1 cellular context compared by ENCODE assay signal in genomic region chr15:41125063-41125669, GRCh38.
TF ChIP-seq lines count a peak whose summit lies in the region.

No MANE protein-coding gene starts in this region.

TF ChIP-seq in HepG2, 621 proteins besides CTCF, POLR2A, EP300 and RAD21 (continued from another document and continues in another):
- TF ChIP-seq, protein P1, sequence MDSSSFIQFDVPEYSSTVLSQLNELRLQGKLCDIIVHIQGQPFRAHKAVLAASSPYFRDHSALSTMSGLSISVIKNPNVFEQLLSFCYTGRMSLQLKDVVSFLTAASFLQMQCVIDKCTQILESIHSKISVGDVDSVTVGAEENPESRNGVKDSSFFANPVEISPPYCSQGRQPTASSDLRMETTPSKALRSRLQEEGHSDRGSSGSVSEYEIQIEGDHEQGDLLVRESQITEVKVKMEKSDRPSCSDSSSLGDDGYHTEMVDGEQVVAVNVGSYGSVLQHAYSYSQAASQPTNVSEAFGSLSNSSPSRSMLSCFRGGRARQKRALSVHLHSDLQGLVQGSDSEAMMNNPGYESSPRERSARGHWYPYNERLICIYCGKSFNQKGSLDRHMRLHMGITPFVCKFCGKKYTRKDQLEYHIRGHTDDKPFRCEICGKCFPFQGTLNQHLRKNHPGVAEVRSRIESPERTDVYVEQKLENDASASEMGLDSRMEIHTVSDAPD (CRISPR knock-in tag; IDR thresholded peaks at IDR 0.05): no peak
- TF ChIP-seq, protein P2, sequence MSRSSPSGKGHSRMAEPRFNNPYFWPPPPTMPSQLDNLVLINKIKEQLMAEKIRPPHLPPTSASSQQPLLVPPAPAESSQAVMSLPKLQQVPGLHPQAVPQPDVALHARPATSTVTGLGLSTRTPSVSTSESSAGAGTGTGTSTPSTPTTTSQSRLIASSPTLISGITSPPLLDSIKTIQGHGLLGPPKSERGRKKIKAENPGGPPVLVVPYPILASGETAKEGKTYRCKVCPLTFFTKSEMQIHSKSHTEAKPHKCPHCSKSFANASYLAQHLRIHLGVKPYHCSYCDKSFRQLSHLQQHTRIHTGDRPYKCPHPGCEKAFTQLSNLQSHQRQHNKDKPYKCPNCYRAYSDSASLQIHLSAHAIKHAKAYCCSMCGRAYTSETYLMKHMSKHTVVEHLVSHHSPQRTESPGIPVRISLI (CRISPR knock-in tag; IDR thresholded peaks at IDR 0.05; ENCODE audit: borderline replicate concordance): peak; percentile 82
- no peak for TF ChIP-seq ZNF724P (CRISPR knock-in tag; IDR thresholded peaks at IDR 0.05; ENCODE audit: borderline replicate concordance)
- TF ChIP-seq HNF4A (CRISPR knock-in tag; IDR thresholded peaks at IDR 0.05): 0 out of 2 replicates have a peak, but pooled peaks have one; percentile 27
- peak; percentile 84 for TF ChIP-seq PPARG (CRISPR knock-in tag; conservative IDR thresholded peaks at IDR 0.05)
- TF ChIP-seq ZNF207 (IDR thresholded peaks at IDR 0.05; ENCODE audit: borderline replicate concordance): no peak
- no peak for TF ChIP-seq XRCC5 (optimal IDR thresholded peaks at IDR 0.05; ENCODE audit: low read length)
- TF ChIP-seq TEAD2 (CRISPR knock-in tag; IDR thresholded peaks at IDR 0.05): no peak
- TF ChIP-seq SMAD9 (CRISPR knock-in tag; IDR thresholded peaks at IDR 0.05): no peak
- TF ChIP-seq ZNF607 (CRISPR knock-in tag; IDR thresholded peaks at IDR 0.05; ENCODE audit: borderline replicate concordance): 0 out of 2 replicates have a peak, but pooled peaks have one; percentile 17
- no peak for TF ChIP-seq PHF21A (CRISPR knock-in tag; IDR thresholded peaks at IDR 0.05)
- no peak for TF ChIP-seq TOPORS (CRISPR knock-in tag; IDR thresholded peaks at IDR 0.05)
- no peak for TF ChIP-seq FOXJ3 (CRISPR knock-in tag; IDR thresholded peaks at IDR 0.05; ENCODE audit: borderline replicate concordance)
- peak; percentile 63; the same call in 1 of the 2 replicates for TF ChIP-seq RXRB (CRISPR knock-in tag; IDR thresholded peaks at IDR 0.05; ENCODE audit: borderline replicate concordance)
- TF ChIP-seq, protein P3, sequence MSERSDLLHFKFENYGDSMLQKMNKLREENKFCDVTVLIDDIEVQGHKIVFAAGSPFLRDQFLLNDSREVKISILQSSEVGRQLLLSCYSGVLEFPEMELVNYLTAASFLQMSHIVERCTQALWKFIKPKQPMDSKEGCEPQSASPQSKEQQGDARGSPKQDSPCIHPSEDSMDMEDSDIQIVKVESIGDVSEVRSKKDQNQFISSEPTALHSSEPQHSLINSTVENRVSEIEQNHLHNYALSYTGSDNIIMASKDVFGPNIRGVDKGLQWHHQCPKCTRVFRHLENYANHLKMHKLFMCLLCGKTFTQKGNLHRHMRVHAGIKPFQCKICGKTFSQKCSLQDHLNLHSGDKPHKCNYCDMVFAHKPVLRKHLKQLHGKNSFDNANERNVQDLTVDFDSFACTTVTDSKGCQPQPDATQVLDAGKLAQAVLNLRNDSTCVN (CRISPR knock-in tag; IDR thresholded peaks at IDR 0.05; ENCODE audit: borderline replicate concordance): no peak
- TF ChIP-seq, protein P4, sequence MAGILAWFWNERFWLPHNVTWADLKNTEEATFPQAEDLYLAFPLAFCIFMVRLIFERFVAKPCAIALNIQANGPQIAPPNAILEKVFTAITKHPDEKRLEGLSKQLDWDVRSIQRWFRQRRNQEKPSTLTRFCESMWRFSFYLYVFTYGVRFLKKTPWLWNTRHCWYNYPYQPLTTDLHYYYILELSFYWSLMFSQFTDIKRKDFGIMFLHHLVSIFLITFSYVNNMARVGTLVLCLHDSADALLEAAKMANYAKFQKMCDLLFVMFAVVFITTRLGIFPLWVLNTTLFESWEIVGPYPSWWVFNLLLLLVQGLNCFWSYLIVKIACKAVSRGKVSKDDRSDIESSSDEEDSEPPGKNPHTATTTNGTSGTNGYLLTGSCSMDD (CRISPR knock-in tag; IDR thresholded peaks at IDR 0.05): no peak
- TF ChIP-seq CSRNP1 (CRISPR knock-in tag; IDR thresholded peaks at IDR 0.05): no peak
- peak; percentile 57; the same call in 1 of the 2 replicates for TF ChIP-seq ZNF460 (CRISPR knock-in tag; IDR thresholded peaks at IDR 0.05; ENCODE audit: borderline replicate concordance)
- no peak for TF ChIP-seq NCOA5 (CRISPR knock-in tag; IDR thresholded peaks at IDR 0.05)
- TF ChIP-seq ZC3H13 (CRISPR knock-in tag; IDR thresholded peaks at IDR 0.05): no peak
- TF ChIP-seq ZNF780A (CRISPR knock-in tag; IDR thresholded peaks at IDR 0.05): no peak
- TF ChIP-seq, protein P5, sequence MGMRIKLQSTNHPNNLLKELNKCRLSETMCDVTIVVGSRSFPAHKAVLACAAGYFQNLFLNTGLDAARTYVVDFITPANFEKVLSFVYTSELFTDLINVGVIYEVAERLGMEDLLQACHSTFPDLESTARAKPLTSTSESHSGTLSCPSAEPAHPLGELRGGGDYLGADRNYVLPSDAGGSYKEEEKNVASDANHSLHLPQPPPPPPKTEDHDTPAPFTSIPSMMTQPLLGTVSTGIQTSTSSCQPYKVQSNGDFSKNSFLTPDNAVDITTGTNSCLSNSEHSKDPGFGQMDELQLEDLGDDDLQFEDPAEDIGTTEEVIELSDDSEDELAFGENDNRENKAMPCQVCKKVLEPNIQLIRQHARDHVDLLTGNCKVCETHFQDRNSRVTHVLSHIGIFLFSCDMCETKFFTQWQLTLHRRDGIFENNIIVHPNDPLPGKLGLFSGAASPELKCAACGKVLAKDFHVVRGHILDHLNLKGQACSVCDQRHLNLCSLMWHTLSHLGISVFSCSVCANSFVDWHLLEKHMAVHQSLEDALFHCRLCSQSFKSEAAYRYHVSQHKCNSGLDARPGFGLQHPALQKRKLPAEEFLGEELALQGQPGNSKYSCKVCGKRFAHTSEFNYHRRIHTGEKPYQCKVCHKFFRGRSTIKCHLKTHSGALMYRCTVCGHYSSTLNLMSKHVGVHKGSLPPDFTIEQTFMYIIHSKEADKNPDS (CRISPR knock-in tag; IDR thresholded peaks at IDR 0.05): peak; percentile 84
- TF ChIP-seq ZIK1 (CRISPR knock-in tag; IDR thresholded peaks at IDR 0.05; ENCODE audit: borderline replicate concordance, low read depth): no peak
- TF ChIP-seq, protein P6, sequence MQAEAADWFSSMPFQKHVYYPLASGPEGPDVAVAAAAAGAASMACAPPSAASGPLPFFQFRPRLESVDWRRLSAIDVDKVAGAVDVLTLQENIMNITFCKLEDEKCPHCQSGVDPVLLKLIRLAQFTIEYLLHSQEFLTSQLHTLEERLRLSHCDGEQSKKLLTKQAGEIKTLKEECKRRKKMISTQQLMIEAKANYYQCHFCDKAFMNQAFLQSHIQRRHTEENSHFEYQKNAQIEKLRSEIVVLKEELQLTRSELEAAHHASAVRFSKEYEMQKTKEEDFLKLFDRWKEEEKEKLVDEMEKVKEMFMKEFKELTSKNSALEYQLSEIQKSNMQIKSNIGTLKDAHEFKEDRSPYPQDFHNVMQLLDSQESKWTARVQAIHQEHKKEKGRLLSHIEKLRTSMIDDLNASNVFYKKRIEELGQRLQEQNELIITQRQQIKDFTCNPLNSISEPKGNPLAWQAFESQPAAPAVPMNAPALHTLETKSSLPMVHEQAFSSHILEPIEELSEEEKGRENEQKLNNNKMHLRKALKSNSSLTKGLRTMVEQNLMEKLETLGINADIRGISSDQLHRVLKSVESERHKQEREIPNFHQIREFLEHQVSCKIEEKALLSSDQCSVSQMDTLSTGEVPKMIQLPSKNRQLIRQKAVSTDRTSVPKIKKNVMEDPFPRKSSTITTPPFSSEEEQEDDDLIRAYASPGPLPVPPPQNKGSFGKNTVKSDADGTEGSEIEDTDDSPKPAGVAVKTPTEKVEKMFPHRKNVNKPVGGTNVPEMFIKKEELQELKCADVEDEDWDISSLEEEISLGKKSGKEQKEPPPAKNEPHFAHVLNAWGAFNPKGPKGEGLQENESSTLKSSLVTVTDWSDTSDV (CRISPR knock-in tag; IDR thresholded peaks at IDR 0.05): no peak
- TF ChIP-seq ZNF121 (CRISPR knock-in tag; IDR thresholded peaks at IDR 0.05): peak; percentile 64
- TF ChIP-seq ZMYM3 (CRISPR knock-in tag; IDR thresholded peaks at IDR 0.05): peak; percentile 45; the same call in 1 of the 2 replicates
- no peak for TF ChIP-seq CCAR2 (optimal IDR thresholded peaks at IDR 0.05; ENCODE audit: low read depth, low read length)
- TF ChIP-seq, protein P7, sequence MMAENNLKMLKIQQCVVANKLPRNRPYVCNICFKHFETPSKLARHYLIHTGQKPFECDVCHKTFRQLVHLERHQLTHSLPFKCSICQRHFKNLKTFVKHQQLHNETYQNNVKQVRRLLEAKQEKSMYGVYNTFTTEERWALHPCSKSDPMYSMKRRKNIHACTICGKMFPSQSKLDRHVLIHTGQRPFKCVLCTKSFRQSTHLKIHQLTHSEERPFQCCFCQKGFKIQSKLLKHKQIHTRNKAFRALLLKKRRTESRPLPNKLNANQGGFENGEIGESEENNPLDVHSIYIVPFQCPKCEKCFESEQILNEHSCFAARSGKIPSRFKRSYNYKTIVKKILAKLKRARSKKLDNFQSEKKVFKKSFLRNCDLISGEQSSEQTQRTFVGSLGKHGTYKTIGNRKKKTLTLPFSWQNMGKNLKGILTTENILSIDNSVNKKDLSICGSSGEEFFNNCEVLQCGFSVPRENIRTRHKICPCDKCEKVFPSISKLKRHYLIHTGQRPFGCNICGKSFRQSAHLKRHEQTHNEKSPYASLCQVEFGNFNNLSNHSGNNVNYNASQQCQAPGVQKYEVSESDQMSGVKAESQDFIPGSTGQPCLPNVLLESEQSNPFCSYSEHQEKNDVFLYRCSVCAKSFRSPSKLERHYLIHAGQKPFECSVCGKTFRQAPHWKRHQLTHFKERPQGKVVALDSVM (CRISPR knock-in tag; IDR thresholded peaks at IDR 0.05): peak; percentile 92
- TF ChIP-seq ZFP37 (CRISPR knock-in tag; IDR thresholded peaks at IDR 0.05; ENCODE audit: borderline replicate concordance): no peak
- TF ChIP-seq RARA (CRISPR knock-in tag; IDR thresholded peaks at IDR 0.05): peak; percentile 41; the same call in 1 of the 2 replicates
- TF ChIP-seq CHD4 (IDR thresholded peaks at IDR 0.05; ENCODE audit: borderline replicate concordance, low read length): 0 out of 2 replicates have a peak, but pooled peaks have one; percentile 27
- 0 out of 2 replicates have a peak, but pooled peaks have one; percentile 14 for TF ChIP-seq LCORL (IDR thresholded peaks at IDR 0.05)
- no peak for TF ChIP-seq LCORL (CRISPR knock-in tag; IDR thresholded peaks at IDR 0.05)
- TF ChIP-seq, protein P8, sequence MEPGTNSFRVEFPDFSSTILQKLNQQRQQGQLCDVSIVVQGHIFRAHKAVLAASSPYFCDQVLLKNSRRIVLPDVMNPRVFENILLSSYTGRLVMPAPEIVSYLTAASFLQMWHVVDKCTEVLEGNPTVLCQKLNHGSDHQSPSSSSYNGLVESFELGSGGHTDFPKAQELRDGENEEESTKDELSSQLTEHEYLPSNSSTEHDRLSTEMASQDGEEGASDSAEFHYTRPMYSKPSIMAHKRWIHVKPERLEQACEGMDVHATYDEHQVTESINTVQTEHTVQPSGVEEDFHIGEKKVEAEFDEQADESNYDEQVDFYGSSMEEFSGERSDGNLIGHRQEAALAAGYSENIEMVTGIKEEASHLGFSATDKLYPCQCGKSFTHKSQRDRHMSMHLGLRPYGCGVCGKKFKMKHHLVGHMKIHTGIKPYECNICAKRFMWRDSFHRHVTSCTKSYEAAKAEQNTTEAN (CRISPR knock-in tag; conservative IDR thresholded peaks at IDR 0.05): peak; percentile 61; the same call in 1 of the 2 replicates
- no peak for TF ChIP-seq SATB2 (CRISPR knock-in tag; IDR thresholded peaks at IDR 0.05)
- TF ChIP-seq HDAC2 (CRISPR knock-in tag; IDR thresholded peaks at IDR 0.05): no peak
- no peak for TF ChIP-seq SP140L (CRISPR knock-in tag; IDR thresholded peaks at IDR 0.05; ENCODE audit: borderline replicate concordance)
- TF ChIP-seq, protein P9, sequence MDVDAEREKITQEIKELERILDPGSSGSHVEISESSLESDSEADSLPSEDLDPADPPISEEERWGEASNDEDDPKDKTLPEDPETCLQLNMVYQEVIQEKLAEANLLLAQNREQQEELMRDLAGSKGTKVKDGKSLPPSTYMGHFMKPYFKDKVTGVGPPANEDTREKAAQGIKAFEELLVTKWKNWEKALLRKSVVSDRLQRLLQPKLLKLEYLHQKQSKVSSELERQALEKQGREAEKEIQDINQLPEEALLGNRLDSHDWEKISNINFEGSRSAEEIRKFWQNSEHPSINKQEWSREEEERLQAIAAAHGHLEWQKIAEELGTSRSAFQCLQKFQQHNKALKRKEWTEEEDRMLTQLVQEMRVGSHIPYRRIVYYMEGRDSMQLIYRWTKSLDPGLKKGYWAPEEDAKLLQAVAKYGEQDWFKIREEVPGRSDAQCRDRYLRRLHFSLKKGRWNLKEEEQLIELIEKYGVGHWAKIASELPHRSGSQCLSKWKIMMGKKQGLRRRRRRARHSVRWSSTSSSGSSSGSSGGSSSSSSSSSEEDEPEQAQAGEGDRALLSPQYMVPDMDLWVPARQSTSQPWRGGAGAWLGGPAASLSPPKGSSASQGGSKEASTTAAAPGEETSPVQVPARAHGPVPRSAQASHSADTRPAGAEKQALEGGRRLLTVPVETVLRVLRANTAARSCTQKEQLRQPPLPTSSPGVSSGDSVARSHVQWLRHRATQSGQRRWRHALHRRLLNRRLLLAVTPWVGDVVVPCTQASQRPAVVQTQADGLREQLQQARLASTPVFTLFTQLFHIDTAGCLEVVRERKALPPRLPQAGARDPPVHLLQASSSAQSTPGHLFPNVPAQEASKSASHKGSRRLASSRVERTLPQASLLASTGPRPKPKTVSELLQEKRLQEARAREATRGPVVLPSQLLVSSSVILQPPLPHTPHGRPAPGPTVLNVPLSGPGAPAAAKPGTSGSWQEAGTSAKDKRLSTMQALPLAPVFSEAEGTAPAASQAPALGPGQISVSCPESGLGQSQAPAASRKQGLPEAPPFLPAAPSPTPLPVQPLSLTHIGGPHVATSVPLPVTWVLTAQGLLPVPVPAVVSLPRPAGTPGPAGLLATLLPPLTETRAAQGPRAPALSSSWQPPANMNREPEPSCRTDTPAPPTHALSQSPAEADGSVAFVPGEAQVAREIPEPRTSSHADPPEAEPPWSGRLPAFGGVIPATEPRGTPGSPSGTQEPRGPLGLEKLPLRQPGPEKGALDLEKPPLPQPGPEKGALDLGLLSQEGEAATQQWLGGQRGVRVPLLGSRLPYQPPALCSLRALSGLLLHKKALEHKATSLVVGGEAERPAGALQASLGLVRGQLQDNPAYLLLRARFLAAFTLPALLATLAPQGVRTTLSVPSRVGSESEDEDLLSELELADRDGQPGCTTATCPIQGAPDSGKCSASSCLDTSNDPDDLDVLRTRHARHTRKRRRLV (CRISPR knock-in tag; IDR thresholded peaks at IDR 0.05): no peak
- TF ChIP-seq MED1 (CRISPR knock-in tag; IDR thresholded peaks at IDR 0.05): peak; percentile 45
- TF ChIP-seq NFIB (CRISPR knock-in tag; IDR thresholded peaks at IDR 0.05; ENCODE audit: borderline replicate concordance): no peak
- 0 out of 2 replicates have a peak, but pooled peaks have one; percentile 42 for TF ChIP-seq ZMYM2 (CRISPR knock-in tag; IDR thresholded peaks at IDR 0.05)
- no peak for TF ChIP-seq ZNF737 (CRISPR knock-in tag; IDR thresholded peaks at IDR 0.05; ENCODE audit: borderline replicate concordance)
